In the genomic region with DNA sequence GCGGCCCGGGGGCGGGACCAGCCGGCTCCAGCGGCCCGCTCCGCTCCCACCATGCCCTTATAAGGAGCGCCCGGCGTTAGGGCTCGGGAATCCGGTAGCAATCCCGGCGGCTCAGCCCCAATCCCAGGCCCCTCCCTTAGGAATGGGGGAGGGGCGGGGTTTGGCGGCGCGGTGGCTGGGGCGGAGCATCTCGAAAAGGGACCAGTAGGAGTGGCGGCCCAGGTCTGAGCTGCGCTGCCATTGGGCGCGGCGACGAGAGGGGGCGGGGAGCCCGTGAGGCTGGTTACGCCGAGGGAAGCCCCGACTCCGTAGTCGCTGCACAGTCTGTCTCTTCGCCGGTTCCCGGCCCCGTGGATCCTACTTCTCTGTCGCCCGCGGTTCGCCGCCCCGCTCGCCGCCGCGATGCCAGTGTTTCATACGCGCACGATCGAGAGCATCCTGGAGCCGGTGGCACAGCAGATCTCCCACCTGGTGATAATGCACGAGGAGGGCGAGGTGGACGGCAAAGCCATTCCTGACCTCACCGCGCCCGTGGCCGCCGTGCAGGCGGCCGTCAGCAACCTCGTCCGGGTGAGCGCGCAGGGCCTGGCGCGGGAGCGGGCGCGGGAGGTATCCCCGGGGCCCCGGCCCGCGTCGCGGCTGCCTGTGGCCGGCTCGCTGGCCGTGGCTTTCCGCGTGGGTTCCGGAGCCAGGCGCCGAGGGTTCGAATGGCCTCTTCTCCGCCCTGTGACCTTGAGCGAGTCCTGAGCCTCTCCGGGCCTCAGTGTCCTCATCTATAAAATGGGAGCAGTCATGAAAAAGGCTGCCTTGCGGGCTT, we compare ENCODE assay signal across 8 cellular contexts.
DNase-seq lines count a peak whose midpoint lies in the region; ATAC-seq lines count a peak whose summit lies in the region.

A gene (plus strand): TSS at position 311 of the 817 bp plus-strand sequence. CDS start 92 bp downstream, at position 403.

- DNase-seq in AG08396 (ENCODE audit: low spot score) = peak; percentile 97
- peak; percentile 86 for DNase-seq in NCI-H345 treated with DMSO at 0.1 percent for 48 hours (lab: John Stamatoyannopoulos, UW; ENCODE audit: unreplicated experiment)
- peak; percentile 83 to 91 (median 90) for DNase-seq in activated CD4-positive, CD25-positive, alpha-beta regulatory T cell (lab: John Stamatoyannopoulos, UW)
- peak; percentile 93 for DNase-seq in central memory CD4-positive, alpha-beta T cell
- DNase-seq in inferior parietal cortex (ENCODE audit: extremely low spot score) = peak; percentile 94
- DNase-seq in stimulated activated CD4-positive, alpha-beta T cell treated with anti-CD3 and anti-CD28 coated beads, Interleukin-12 subunit alpha, Interleukin-12 subunit beta, amount 100 ng/mL, for 24 hours (ENCODE audit: low read depth in 2 of 2) = peak; percentile 87 to 94

- peak; percentile 99 for ATAC-seq in GM19023 (IDR thresholded peaks at IDR 0.05; ENCODE audit: unreplicated experiment)
- ATAC-seq in HG03280 (IDR thresholded peaks at IDR 0.05; ENCODE audit: unreplicated experiment) = peak; percentile 98

Comparison
In these comparisons a context has a peak if more than half of its experiments do, and no peak if none do; other contexts are left out.
1. Peak in every context shown above with its lines: DNase-seq and ATAC-seq.